Comparison of ENCODE assay signal across 15 cellular contexts in the genomic region with DNA sequence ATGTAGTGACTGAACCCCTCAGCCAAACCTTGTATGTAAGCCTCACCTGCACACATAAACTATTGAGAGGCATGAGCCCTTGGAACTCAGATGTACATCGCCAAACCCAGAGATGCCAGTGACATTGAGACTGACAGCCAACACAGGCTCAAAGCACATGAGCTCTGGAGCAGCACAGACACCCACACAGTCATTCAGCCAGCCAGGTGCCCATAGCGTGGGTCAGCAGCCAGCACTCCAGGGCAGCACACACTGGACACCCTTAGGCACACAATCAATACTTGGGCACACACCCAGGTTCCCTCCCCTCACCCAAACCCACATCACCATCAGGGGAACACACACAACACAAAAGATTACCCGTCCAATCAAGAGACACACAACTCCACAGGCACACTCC. TPM values are rescaled to one million over a fixed set of nuclear protein-coding genes. Genes with fewer than 3 reads are reported as not detected.
"Had no signal": no experiment of that assay in that cellular context is flagged by ENCODE, and none has a peak within 500 bp of the region (broad histone marks: within the 10 kb centered on the region; RNA-seq: fewer than 3 reads in every experiment).

No MANE protein-coding gene starts in this region.

- H3K27ac ChIP-seq: lower lobe of right lung, transverse colon had no signal

- FAIRE-seq: endometrium had no signal

- ATAC-seq: activated CD8-positive, alpha-beta T cell treated with anti-CD3 and anti-CD28 coated beads, Interleukin-2, amount 10 ng/mL, durations not matched to agents 7 days and 5 days; esophagus mucosa; stimulated activated memory B cell treated with anti-CD40 and anti-IgM and Interleukin-4, amounts not matched to agents 10 μg/mL and 1 μg/mL and 100 μg/mL, for 72 hours had no signal

- H3K9me3 ChIP-seq: adrenal gland, lower lobe of right lung, transverse colon had no signal

- H3K27me3 ChIP-seq: adrenal gland, transverse colon had no signal

- DNase-seq: activated CD4-positive, CD25-positive, alpha-beta regulatory T cell treated with anti-CD3 and anti-CD28 coated beads, Interleukin-2, amount 50 U/mL, for 72 hours; activated CD8-positive, alpha-beta memory T cell treated with anti-CD3 and anti-CD28 coated beads, Interleukin-2, amount 50 U/mL, for 48 hours; activated CD8-positive, alpha-beta T cell treated with anti-CD3 and anti-CD28 coated beads, Interleukin-2, amount 10 ng/mL, durations not matched to agents 7 days and 5 days; activated naive CD4-positive, alpha-beta T cell treated with anti-CD3 and anti-CD28 coated beads for 36 hours; cerebellar nuclear complex; hypothalamus; lower lobe of right lung; naive B cell; T-helper 9 cell; transverse colon had no signal

- H3K4me3 ChIP-seq: adrenal gland, lower lobe of right lung, transverse colon had no signal

- H3K36me3 ChIP-seq: adrenal gland, lower lobe of right lung, transverse colon had no signal

RNA-seq across cellular contexts. Expression of a gene that starts 41.8 kb away (rescaled TPM):
- total RNA-seq: fibroblast of villous mesenchyme had no signal
